25 cellular contexts compared by ENCODE assay signal in genomic region chr4:82522472-82522871, GRCh38. TPM values are rescaled to one million over a fixed set of nuclear protein-coding genes. Genes with fewer than 3 reads are reported as not detected.
"Had no signal": no experiment of that assay in that cellular context is flagged by ENCODE, and none has a peak within 500 bp of the region (broad histone marks: within the 10 kb centered on the region; RNA-seq: fewer than 3 reads in every experiment).

No MANE protein-coding gene starts in this region.

- H3K9me3 Mint-ChIP-seq: immature natural killer cell; mesothelial cell of epicardium; naive B cell; natural killer cell; stimulated activated naive CD8-positive, alpha-beta T cell treated with anti-CD3 and anti-CD28 coated beads, Interleukin-15, Interleukin-2, amounts not matched to agents 100 ng/mL and 50 ng/mL, for 24 hours had no signal

- H3K27ac ChIP-seq: left ventricle myocardium inferior, ovary, prostate gland, skin epidermis, suprapubic skin, thoracic aorta, tibial artery, uterus had no signal

- H3K9me3 ChIP-seq: left ventricle myocardium inferior, ovary, prostate gland, suprapubic skin, thoracic aorta, tibial artery, uterus had no signal

- H3K4me1 ChIP-seq: prostate gland, uterus had no signal

- H3K36me3 Mint-ChIP-seq: immature natural killer cell, mesothelial cell of epicardium, naive B cell, natural killer cell had no signal

- H3K36me3 ChIP-seq: left ventricle myocardium inferior, ovary, prostate gland, suprapubic skin, thoracic aorta, tibial artery, uterus had no signal

- ATAC-seq: left colon, natural killer cell, right cardiac atrium, sciatic nerve had no signal

- H3K4me3 ChIP-seq: left ventricle myocardium inferior, lung, ovary, prostate gland, skin epidermis, suprapubic skin, thoracic aorta, tibial artery, uterus had no signal

- H3K27me3 Mint-ChIP-seq: stimulated activated naive CD8-positive, alpha-beta T cell treated with anti-CD3 and anti-CD28 coated beads, Interleukin-15, Interleukin-2, amounts not matched to agents 100 ng/mL and 50 ng/mL, for 24 hours had no signal

- H3K4me1 Mint-ChIP-seq: immature natural killer cell, naive B cell, natural killer cell had no signal

- H3K4me3 Mint-ChIP-seq: immature natural killer cell; mesothelial cell of epicardium; naive B cell; natural killer cell; stimulated activated naive CD8-positive, alpha-beta T cell treated with anti-CD3 and anti-CD28 coated beads, Interleukin-15, Interleukin-2, amounts not matched to agents 100 ng/mL and 50 ng/mL, for 24 hours had no signal

- DNase-seq: hippocampal formation; immature natural killer cell; kidney; left colon; left ventricle myocardium inferior; naive B cell; natural killer cell; ovary; right cardiac atrium; stimulated activated CD4-positive, alpha-beta T cell treated with anti-CD3 and anti-CD28 coated beads, Interleukin-12 subunit alpha, Interleukin-12 subunit beta, amount 100 ng/mL, for 4 hours; stimulated activated CD4-positive, alpha-beta T cell treated with anti-CD3 and anti-CD28 coated beads, Interleukin-15, amount 100 ng/mL, for 24 hours; stimulated activated CD4-positive, alpha-beta T cell treated with anti-CD3 and anti-CD28 coated beads, Interleukin-2, amount 100 ng/mL, for 24 hours; stimulated activated CD4-positive, alpha-beta T cell treated with anti-CD3 and anti-CD28 coated beads, Interleukin-4, amount 100 ng/mL, for 1 hour; stimulated activated naive CD4-positive, alpha-beta T cell; tibial artery; trophoblast cell; uterus had no signal

- H3K27ac Mint-ChIP-seq: immature natural killer cell; mesothelial cell of epicardium; naive B cell; natural killer cell; stimulated activated naive CD8-positive, alpha-beta T cell treated with anti-CD3 and anti-CD28 coated beads, Interleukin-15, Interleukin-2, amounts not matched to agents 100 ng/mL and 50 ng/mL, for 24 hours had no signal

- H3K27me3 ChIP-seq: ovary, suprapubic skin, uterus had no signal

RNA-seq across cellular contexts. Expression of gene TMEM150C, which starts 39.3 kb away (rescaled TPM):
- total RNA-seq: natural killer cell had no signal
